6 cellular contexts compared by ENCODE assay signal in the genomic region with DNA sequence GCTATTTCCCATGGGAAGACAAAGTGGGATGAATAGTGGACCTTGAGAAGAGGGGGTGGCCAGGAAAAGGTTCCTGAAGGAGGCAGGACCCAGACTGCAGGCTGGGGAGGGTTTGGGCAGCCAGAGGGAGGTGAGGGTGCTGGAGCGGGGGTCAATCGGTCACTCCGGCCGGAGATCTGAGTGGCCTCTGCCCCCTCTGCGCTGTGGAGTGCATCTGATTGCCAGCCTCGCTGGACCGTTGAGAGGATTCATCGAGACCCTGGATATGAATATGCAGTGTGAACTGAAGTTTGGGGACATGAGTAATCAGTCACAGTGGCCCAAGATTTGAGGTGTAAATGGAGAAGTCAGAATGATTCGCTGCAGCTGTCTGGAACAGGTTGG. TPM values are rescaled to one million over a fixed set of nuclear protein-coding genes. Genes with fewer than 3 reads are reported as not detected.
DNase-seq lines count a peak whose midpoint lies in the region; ATAC-seq, FAIRE-seq and TF ChIP-seq lines count a peak whose summit lies in the region.

No MANE protein-coding gene starts in this region.

- peak overlapping the region; percentile 98 for H3K4me2 ChIP-seq in HepG2 (ENCODE audit: low read depth, low read length)

- peaks cover 30% of the 10 kb centered on the region for H3K36me3 Mint-ChIP-seq in activated CD4-positive, alpha-beta memory T cell treated with anti-CD3 and anti-CD28 coated beads, Interleukin-2, amount 10 ng/mL, durations not matched to agents 7 days and 5 days (ENCODE audit: low read depth)

- WGBS in HepG2 (ENCODE audit: low lambda C conversion rate): 0% methylated on average over 9 of the region's 9 CpGs

- ATAC-seq in HepG2 (no peak), HG03442 (IDR thresholded peaks at IDR 0.05; ENCODE audit: unreplicated experiment) (no peak)

- no peaks in the 10 kb centered on the region for H3K9me3 ChIP-seq in HepG2 (ENCODE audit: low read length)

- intact Hi-C loops in HepG2 (cut with micrococcal nuclease; ENCODE audit: unreplicated experiment): loop anchor here (1.0 to 10.0 kb wide), 2 partner anchors 51 to 116 kb away; a partner anchor contains a TSS

- peak overlapping the region; percentile 100 for H3K27ac Mint-ChIP-seq in activated CD4-positive, alpha-beta memory T cell treated with anti-CD3 and anti-CD28 coated beads, Interleukin-2, amount 10 ng/mL, durations not matched to agents 7 days and 5 days

- no peak for TF ChIP-seq POLR2A in HepG2 (IDR thresholded peaks at IDR 0.05; ENCODE audit: insufficient read depth in 1 of 2, low read depth in 2 of 2, low read length in 2 of 2)

- H3K4me1 ChIP-seq in HepG2 (ENCODE audit: insufficient read depth, low read length): peaks cover 54% of the 10 kb centered on the region

- H3K4me3 Mint-ChIP-seq in activated CD4-positive, alpha-beta memory T cell treated with anti-CD3 and anti-CD28 coated beads, Interleukin-2, amount 10 ng/mL, durations not matched to agents 7 days and 5 days: peak overlapping the region; percentile 99

- no peak for TF ChIP-seq RAD21 in HepG2 (CRISPR knock-in tag; IDR thresholded peaks at IDR 0.05)

- in situ Hi-C loops in HepG2 (cut with HindIII; ENCODE audit: extremely low pct_ligation_motif_present, low pct_unique_long_range_greater_than_20kb) (no loop called here), KBM-7 (cut with MboI; ENCODE audit: low pct_unique_long_range_greater_than_20kb, low sequenced_read_pairs) (no loop called here)

- no peaks in the 10 kb centered on the region; the same call in 1 of the 2 replicates for H3K36me3 ChIP-seq in BJ (ENCODE audit: control insufficient read depth, insufficient read depth, low read length)
- H3K36me3 ChIP-seq in HepG2 (replicated peaks in 1 of 2; ENCODE audit: control insufficient read depth in 1 of 2, insufficient read depth in 2 of 2, low read length in 2 of 2): no peaks in the 10 kb centered on the region

- FAIRE-seq in HepG2 (lab: Jason Lieb, UNC): no peak

- TF ChIP-seq CTCF in BJ (IDR thresholded peaks at IDR 0.05; ENCODE audit: insufficient read depth, low read depth, low read length) (no peak), HepG2 (CRISPR knock-in tag; IDR thresholded peaks at IDR 0.05) (no peak)

- H3K4me1 Mint-ChIP-seq in activated CD4-positive, alpha-beta memory T cell treated with anti-CD3 and anti-CD28 coated beads, Interleukin-2, amount 10 ng/mL, durations not matched to agents 7 days and 5 days: peaks cover 72% of the 10 kb centered on the region

- H2AFZ ChIP-seq in HepG2 (ENCODE audit: low read length): no peak overlapping the region

- CTCF ChIA-PET in BJ (lab: Yijun Ruan, JAX) (interaction anchor here (0.7 to 2.2 kb wide), 4 partner anchors 11 to 169 kb away, joined by 3 to 10 read pairs (median 5); a partner anchor contains a TSS), HepG2 (lab: Yijun Ruan, JAX; ENCODE audit: low intra/inter-chr PET ratio, low total read pairs) (interaction anchor here (1.2 kb wide), 1 partner anchor 19 kb away, joined by 4 read pairs; no protein-coding TSS in a partner anchor)
- CTCF ChIA-PET in activated CD4-positive, alpha-beta memory T cell treated with anti-CD3 and anti-CD28 coated beads, Interleukin-2, amount 10 ng/mL, durations not matched to agents 7 days and 5 days (lab: Charles Lee): interaction anchor here (1.0 to 3.4 kb wide), 4 partner anchors 10 to 132 kb away, joined by 3 to 30 read pairs (median 13); a partner anchor contains a TSS

- H3K9me3 Mint-ChIP-seq in activated CD4-positive, alpha-beta memory T cell treated with anti-CD3 and anti-CD28 coated beads, Interleukin-2, amount 10 ng/mL, durations not matched to agents 7 days and 5 days: peaks cover 2% of the 10 kb centered on the region

- TSS peak; percentile 68 for BruUV-seq in HepG2 (replicated peaks; lab: Mats Ljungman, UMichigan)

- H3K4me3 ChIP-seq in BJ (ENCODE audit: low read depth, low read length): peak overlapping the region; percentile 99
- H3K4me3 ChIP-seq in HepG2 (replicated peaks in 1 of 3; ENCODE audit: insufficient read depth in 1 of 3, low read depth in 2 of 3, low read length in 3 of 3): peak overlapping the region; percentile 93 to 100 (median 94)

- DNase-seq in BJ (ENCODE audit: low read depth): no peak
- no peak for DNase-seq in activated CD4-positive, alpha-beta memory T cell treated with anti-CD3 and anti-CD28 coated beads, Interleukin-2, amount 10 ng/mL, durations not matched to agents 7 days and 5 days
- no peak for DNase-seq in HepG2 (ENCODE audit: low spot score)
- DNase-seq in KBM-7: no peak
- no peak for DNase-seq in hepatic stellate cell (ENCODE audit: low spot score)

- H3K27me3 ChIP-seq in BJ (ENCODE audit: control insufficient read depth, insufficient read depth, low read length) (no peaks in the 10 kb centered on the region), HepG2 (ENCODE audit: control insufficient read depth in 1 of 2, insufficient read depth in 2 of 2, low read length in 2 of 2) (no peaks in the 10 kb centered on the region; a peak in 1 of 5 replicates)

- H3K27me3 Mint-ChIP-seq in activated CD4-positive, alpha-beta memory T cell treated with anti-CD3 and anti-CD28 coated beads, Interleukin-2, amount 10 ng/mL, durations not matched to agents 7 days and 5 days: peaks cover 3% of the 10 kb centered on the region

- peak overlapping the region; percentile 86 for H3K27ac ChIP-seq in HepG2 (ENCODE audit: extremely low read length, insufficient read depth, low read length)

- H3K9ac ChIP-seq in HepG2 (ENCODE audit: insufficient read depth, low read depth, low read length): peak overlapping the region; percentile 99

- TF ChIP-seq EP300 in HepG2 (IDR thresholded peaks at IDR 0.05; ENCODE audit: low read depth in 2 of 2, low read length in 2 of 2): no peak
- no peak for TF ChIP-seq EP300 in HepG2 (CRISPR knock-in tag; IDR thresholded peaks at IDR 0.05; ENCODE audit: borderline replicate concordance)

- POLR2A ChIA-PET in BJ (lab: Charles Lee) (no interaction called here), HepG2 (lab: Yijun Ruan, JAX) (interaction anchor here (0.6 to 3.3 kb wide), 5 partner anchors 11 to 36 kb away, joined by 3 to 15 read pairs (median 4); a partner anchor contains a TSS)
- POLR2A ChIA-PET in activated CD4-positive, alpha-beta memory T cell treated with anti-CD3 and anti-CD28 coated beads, Interleukin-2, amount 10 ng/mL, durations not matched to agents 7 days and 5 days (lab: Charles Lee): interaction anchor here (0.7 to 2.8 kb wide), 17 partner anchors 8 to 376 kb away, joined by 3 to 17 read pairs (median 4); a partner anchor contains a TSS

- H3K79me2 ChIP-seq in HepG2 (ENCODE audit: insufficient read depth, low read length): peaks cover 23% of the 10 kb centered on the region

- H4K20me1 ChIP-seq in HepG2 (ENCODE audit: insufficient read depth, low read length): no peaks in the 10 kb centered on the region

RNA-seq across cellular contexts. Expression of a gene that starts 5.5 kb away (rescaled TPM):
- polyA plus RNA-seq in BJ (2011; rRNA removed) (10.3 and 12.2 TPM in 2 replicates), HepG2 (2011; rRNA removed) (6.0 and 7.0 TPM in 2 replicates)
- polyA minus RNA-seq in BJ (2011; rRNA and poly(A)+ RNA removed): 8.8 and 9.7 TPM in 2 replicates
- total RNA-seq in activated CD4-positive, alpha-beta memory T cell treated with anti-CD3 and anti-CD28 coated beads, Interleukin-2, amount 10 ng/mL, durations not matched to agents 7 days and 5 days: 10 to 100 TPM; 35.7 to 39.7 TPM
- 3.0 and 4.4 TPM in 2 replicates for total RNA-seq in HepG2 (2016; rRNA removed; fragmentation: Illumina TruSeq; extraction: Trizol)
- 4.9 and 7.2 TPM in 2 replicates for total RNA-seq in HepG2 (2016; cell fraction: cytosol; rRNA removed; fragmentation: Illumina TruSeq; extraction: Trizol; ENCODE audit: low read depth)
- 1.4 and 3.8 TPM in 2 replicates for total RNA-seq in HepG2 (2016; cell fraction: insoluble cytoplasmic fraction; rRNA removed; fragmentation: Illumina TruSeq; extraction: Trizol)
- 6.2 and 8.6 TPM in 2 replicates for total RNA-seq in HepG2 (2016; cell fraction: membrane; rRNA removed; fragmentation: Illumina TruSeq; extraction: Trizol)
- 3.4 and 4.3 TPM in 2 replicates for total RNA-seq in HepG2 (2016; cell fraction: nucleus; rRNA removed; fragmentation: Illumina TruSeq; extraction: Trizol)
- polyA plus RNA-seq in HepG2 (2011; cell fraction: cytosol; rRNA removed): 4.7 and 7.3 TPM in 2 replicates
- 27.6 and 35.1 TPM in 2 replicates for polyA plus RNA-seq in HepG2 (2011; cell fraction: nucleus; rRNA removed)
- 18.9 and 26.2 TPM in 2 replicates for polyA plus RNA-seq in HepG2 (2012)
- 32.0 and 36.6 TPM in 2 replicates for polyA plus RNA-seq in HepG2 (2016; cell fraction: cytosol; fragmentation: Illumina TruSeq; extraction: Trizol; ENCODE audit: low read depth)
- polyA plus RNA-seq in HepG2 (2016; cell fraction: insoluble cytoplasmic fraction; fragmentation: Illumina TruSeq; extraction: Trizol; ENCODE audit: low read depth): 11.3 and 16.8 TPM in 2 replicates
- polyA plus RNA-seq in HepG2 (2016; cell fraction: membrane; fragmentation: Illumina TruSeq; extraction: Trizol; ENCODE audit: low read depth): 30.4 and 35.3 TPM in 2 replicates
- 20.0 and 25.7 TPM in 2 replicates for polyA plus RNA-seq in HepG2 (2016; cell fraction: nucleus; fragmentation: Illumina TruSeq; extraction: Trizol; ENCODE audit: insufficient read depth, low read depth)
- 7.9 and 9.8 TPM in 2 replicates for polyA minus RNA-seq in HepG2 (2011; rRNA and poly(A)+ RNA removed; ENCODE audit: low replicate concordance)
- 8.1 and 9.1 TPM in 2 replicates for polyA minus RNA-seq in HepG2 (2011; cell fraction: cytosol; rRNA and poly(A)+ RNA removed)
- polyA minus RNA-seq in HepG2 (2011; cell fraction: nucleus; rRNA and poly(A)+ RNA removed): 7.1 and 8.8 TPM in 2 replicates

RNA-seq across cellular contexts. Expression of a gene that starts 8.1 kb away (rescaled TPM):
- polyA plus RNA-seq in BJ (2011; rRNA removed): 22.1 and 31.3 TPM in 2 replicates
- 17.4 and 25.2 TPM in 2 replicates for polyA minus RNA-seq in BJ (2011; rRNA and poly(A)+ RNA removed)
- total RNA-seq in activated CD4-positive, alpha-beta memory T cell treated with anti-CD3 and anti-CD28 coated beads, Interleukin-2, amount 10 ng/mL, durations not matched to agents 7 days and 5 days: 10 to 100 TPM; 26.6 to 30.1 TPM
- total RNA-seq in HepG2 (2016; rRNA removed; fragmentation: Illumina TruSeq; extraction: Trizol): 18.4 and 19.6 TPM in 2 replicates
- 34.0 and 35.7 TPM in 2 replicates for total RNA-seq in HepG2 (2016; cell fraction: cytosol; rRNA removed; fragmentation: Illumina TruSeq; extraction: Trizol; ENCODE audit: low read depth)
- 17.7 and 20.9 TPM in 2 replicates for total RNA-seq in HepG2 (2016; cell fraction: insoluble cytoplasmic fraction; rRNA removed; fragmentation: Illumina TruSeq; extraction: Trizol)
- total RNA-seq in HepG2 (2016; cell fraction: membrane; rRNA removed; fragmentation: Illumina TruSeq; extraction: Trizol): 38.4 and 42.1 TPM in 2 replicates
- 10.8 and 12.4 TPM in 2 replicates for total RNA-seq in HepG2 (2016; cell fraction: nucleus; rRNA removed; fragmentation: Illumina TruSeq; extraction: Trizol)
- 49.5 and 52.6 TPM in 2 replicates for polyA plus RNA-seq in HepG2 (2011; rRNA removed)
- 38.8 and 63.7 TPM in 2 replicates for polyA plus RNA-seq in HepG2 (2011; cell fraction: cytosol; rRNA removed)
- 31.7 and 33.0 TPM in 2 replicates for polyA plus RNA-seq in HepG2 (2011; cell fraction: nucleus; rRNA removed)
- polyA plus RNA-seq in HepG2 (2012): 36.3 and 55.4 TPM in 2 replicates
- 26.5 and 29.6 TPM in 2 replicates for polyA plus RNA-seq in HepG2 (2016; cell fraction: cytosol; fragmentation: Illumina TruSeq; extraction: Trizol; ENCODE audit: low read depth)
- polyA plus RNA-seq in HepG2 (2016; cell fraction: insoluble cytoplasmic fraction; fragmentation: Illumina TruSeq; extraction: Trizol; ENCODE audit: low read depth): 17.0 and 19.4 TPM in 2 replicates
- 31.3 and 37.7 TPM in 2 replicates for polyA plus RNA-seq in HepG2 (2016; cell fraction: membrane; fragmentation: Illumina TruSeq; extraction: Trizol; ENCODE audit: low read depth)
- 21.8 and 23.7 TPM in 2 replicates for polyA plus RNA-seq in HepG2 (2016; cell fraction: nucleus; fragmentation: Illumina TruSeq; extraction: Trizol; ENCODE audit: insufficient read depth, low read depth)
- 18.8 and 71.6 TPM in 2 replicates for polyA minus RNA-seq in HepG2 (2011; rRNA and poly(A)+ RNA removed; ENCODE audit: low replicate concordance)
- polyA minus RNA-seq in HepG2 (2011; cell fraction: cytosol; rRNA and poly(A)+ RNA removed): 32.7 and 49.8 TPM in 2 replicates
- 8.4 and 9.6 TPM in 2 replicates for polyA minus RNA-seq in HepG2 (2011; cell fraction: nucleus; rRNA and poly(A)+ RNA removed)

RNA-seq across cellular contexts. Expression of a gene that starts 11.0 kb away (rescaled TPM):
- 2.9 and 4.5 TPM in 2 replicates for polyA plus RNA-seq in BJ (2011; rRNA removed)
- polyA minus RNA-seq in BJ (2011; rRNA and poly(A)+ RNA removed): 2.9 and 4.0 TPM in 2 replicates
- 1 to 10 TPM; 6.4 to 7.4 TPM for total RNA-seq in activated CD4-positive, alpha-beta memory T cell treated with anti-CD3 and anti-CD28 coated beads, Interleukin-2, amount 10 ng/mL, durations not matched to agents 7 days and 5 days
- total RNA-seq in HepG2 (2016; rRNA removed; fragmentation: Illumina TruSeq; extraction: Trizol): 4.0 and 4.2 TPM in 2 replicates
- total RNA-seq in HepG2 (2016; cell fraction: cytosol; rRNA removed; fragmentation: Illumina TruSeq; extraction: Trizol; ENCODE audit: low read depth): 1.1 and 1.3 TPM in 2 replicates
- total RNA-seq in HepG2 (2016; cell fraction: insoluble cytoplasmic fraction; rRNA removed; fragmentation: Illumina TruSeq; extraction: Trizol): 3.2 and 4.6 TPM in 2 replicates
- 3.3 and 3.7 TPM in 2 replicates for total RNA-seq in HepG2 (2016; cell fraction: membrane; rRNA removed; fragmentation: Illumina TruSeq; extraction: Trizol)
- total RNA-seq in HepG2 (2016; cell fraction: nucleus; rRNA removed; fragmentation: Illumina TruSeq; extraction: Trizol): 1.9 and 2.1 TPM in 2 replicates
- polyA plus RNA-seq in HepG2 (2011; rRNA removed): 4.1 and 5.1 TPM in 2 replicates
- 2.9 and 3.0 TPM in 2 replicates for polyA plus RNA-seq in HepG2 (2011; cell fraction: cytosol; rRNA removed)
- 9.8 and 12.0 TPM in 2 replicates for polyA plus RNA-seq in HepG2 (2011; cell fraction: nucleus; rRNA removed)
- 4.6 and 5.3 TPM in 2 replicates for polyA plus RNA-seq in HepG2 (2012)
- 1.1 and 1.2 TPM in 2 replicates for polyA plus RNA-seq in HepG2 (2016; cell fraction: cytosol; fragmentation: Illumina TruSeq; extraction: Trizol; ENCODE audit: low read depth)
- polyA plus RNA-seq in HepG2 (2016; cell fraction: insoluble cytoplasmic fraction; fragmentation: Illumina TruSeq; extraction: Trizol; ENCODE audit: low read depth): 4.7 and 4.8 TPM in 2 replicates
- polyA plus RNA-seq in HepG2 (2016; cell fraction: membrane; fragmentation: Illumina TruSeq; extraction: Trizol; ENCODE audit: low read depth): 1.6 and 1.9 TPM in 2 replicates
- 4.1 and 5.8 TPM in 2 replicates for polyA plus RNA-seq in HepG2 (2016; cell fraction: nucleus; fragmentation: Illumina TruSeq; extraction: Trizol; ENCODE audit: insufficient read depth, low read depth)
- 2.9 and 8.2 TPM in 2 replicates for polyA minus RNA-seq in HepG2 (2011; rRNA and poly(A)+ RNA removed; ENCODE audit: low replicate concordance)
- 1.7 and 2.9 TPM in 2 replicates for polyA minus RNA-seq in HepG2 (2011; cell fraction: cytosol; rRNA and poly(A)+ RNA removed)
- polyA minus RNA-seq in HepG2 (2011; cell fraction: nucleus; rRNA and poly(A)+ RNA removed): 4.8 and 5.4 TPM in 2 replicates

RNA-seq across cellular contexts. Expression of a gene that starts 12.7 kb away (rescaled TPM):
- polyA plus RNA-seq in BJ (2011; rRNA removed) (5.5 and 8.9 TPM in 2 replicates), HepG2 (2011; rRNA removed) (4.7 and 6.2 TPM in 2 replicates)
- 4.2 and 4.5 TPM in 2 replicates for polyA minus RNA-seq in BJ (2011; rRNA and poly(A)+ RNA removed)
- total RNA-seq in activated CD4-positive, alpha-beta memory T cell treated with anti-CD3 and anti-CD28 coated beads, Interleukin-2, amount 10 ng/mL, durations not matched to agents 7 days and 5 days: 1 to 10 TPM; 3.7 to 3.8 TPM
- 7.0 and 8.8 TPM in 2 replicates for total RNA-seq in HepG2 (2016; rRNA removed; fragmentation: Illumina TruSeq; extraction: Trizol)
- total RNA-seq in HepG2 (2016; cell fraction: cytosol; rRNA removed; fragmentation: Illumina TruSeq; extraction: Trizol; ENCODE audit: low read depth): 10.8 and 12.3 TPM in 2 replicates
- 4.5 and 9.6 TPM in 2 replicates for total RNA-seq in HepG2 (2016; cell fraction: insoluble cytoplasmic fraction; rRNA removed; fragmentation: Illumina TruSeq; extraction: Trizol)
- total RNA-seq in HepG2 (2016; cell fraction: membrane; rRNA removed; fragmentation: Illumina TruSeq; extraction: Trizol): 15.2 and 19.5 TPM in 2 replicates
- 4.3 and 4.4 TPM in 2 replicates for total RNA-seq in HepG2 (2016; cell fraction: nucleus; rRNA removed; fragmentation: Illumina TruSeq; extraction: Trizol)
- 3.2 and 6.1 TPM in 2 replicates for polyA plus RNA-seq in HepG2 (2011; cell fraction: cytosol; rRNA removed)
- 12.9 and 13.3 TPM in 2 replicates for polyA plus RNA-seq in HepG2 (2011; cell fraction: nucleus; rRNA removed)
- polyA plus RNA-seq in HepG2 (2012): 4.6 and 4.9 TPM in 2 replicates
- 17.8 and 22.3 TPM in 2 replicates for polyA plus RNA-seq in HepG2 (2016; cell fraction: cytosol; fragmentation: Illumina TruSeq; extraction: Trizol; ENCODE audit: low read depth)
- 10.6 and 16.4 TPM in 2 replicates for polyA plus RNA-seq in HepG2 (2016; cell fraction: insoluble cytoplasmic fraction; fragmentation: Illumina TruSeq; extraction: Trizol; ENCODE audit: low read depth)
- 23.8 and 25.2 TPM in 2 replicates for polyA plus RNA-seq in HepG2 (2016; cell fraction: membrane; fragmentation: Illumina TruSeq; extraction: Trizol; ENCODE audit: low read depth)
- polyA plus RNA-seq in HepG2 (2016; cell fraction: nucleus; fragmentation: Illumina TruSeq; extraction: Trizol; ENCODE audit: insufficient read depth, low read depth): 20.2 and 22.7 TPM in 2 replicates
- 4.4 and 6.2 TPM in 2 replicates for polyA minus RNA-seq in HepG2 (2011; rRNA and poly(A)+ RNA removed; ENCODE audit: low replicate concordance)
- 1.8 and 3.4 TPM in 2 replicates for polyA minus RNA-seq in HepG2 (2011; cell fraction: cytosol; rRNA and poly(A)+ RNA removed)
- 2.2 and 3.9 TPM in 2 replicates for polyA minus RNA-seq in HepG2 (2011; cell fraction: nucleus; rRNA and poly(A)+ RNA removed)

RNA-seq across cellular contexts. Expression of a gene that starts 19.5 kb away (rescaled TPM):
- polyA plus RNA-seq in BJ (2011; rRNA removed) (152 and 170 TPM in 2 replicates), HepG2 (2011; rRNA removed) (84.3 and 116 TPM in 2 replicates)
- polyA minus RNA-seq in BJ (2011; rRNA and poly(A)+ RNA removed): 65.9 and 93.2 TPM in 2 replicates
- total RNA-seq in activated CD4-positive, alpha-beta memory T cell treated with anti-CD3 and anti-CD28 coated beads, Interleukin-2, amount 10 ng/mL, durations not matched to agents 7 days and 5 days: 100 to 1,000 TPM; 204 to 213 TPM
- total RNA-seq in HepG2 (2016; rRNA removed; fragmentation: Illumina TruSeq; extraction: Trizol): 124 and 127 TPM in 2 replicates
- 22.0 and 23.9 TPM in 2 replicates for total RNA-seq in HepG2 (2016; cell fraction: cytosol; rRNA removed; fragmentation: Illumina TruSeq; extraction: Trizol; ENCODE audit: low read depth)
- 117 and 129 TPM in 2 replicates for total RNA-seq in HepG2 (2016; cell fraction: insoluble cytoplasmic fraction; rRNA removed; fragmentation: Illumina TruSeq; extraction: Trizol)
- total RNA-seq in HepG2 (2016; cell fraction: membrane; rRNA removed; fragmentation: Illumina TruSeq; extraction: Trizol): 34.1 and 39.9 TPM in 2 replicates
- total RNA-seq in HepG2 (2016; cell fraction: nucleus; rRNA removed; fragmentation: Illumina TruSeq; extraction: Trizol): 67.4 and 78.0 TPM in 2 replicates
- polyA plus RNA-seq in HepG2 (2011; cell fraction: cytosol; rRNA removed): 64.9 and 87.3 TPM in 2 replicates
- polyA plus RNA-seq in HepG2 (2011; cell fraction: nucleus; rRNA removed): 388 and 484 TPM in 2 replicates
- 86.8 and 111 TPM in 2 replicates for polyA plus RNA-seq in HepG2 (2012)
- 10.3 TPM in 2 replicates for polyA plus RNA-seq in HepG2 (2016; cell fraction: cytosol; fragmentation: Illumina TruSeq; extraction: Trizol; ENCODE audit: low read depth)
- polyA plus RNA-seq in HepG2 (2016; cell fraction: insoluble cytoplasmic fraction; fragmentation: Illumina TruSeq; extraction: Trizol; ENCODE audit: low read depth): 146 and 162 TPM in 2 replicates
- polyA plus RNA-seq in HepG2 (2016; cell fraction: membrane; fragmentation: Illumina TruSeq; extraction: Trizol; ENCODE audit: low read depth): 21.2 and 21.5 TPM in 2 replicates
- polyA plus RNA-seq in HepG2 (2016; cell fraction: nucleus; fragmentation: Illumina TruSeq; extraction: Trizol; ENCODE audit: insufficient read depth, low read depth): 178 and 182 TPM in 2 replicates
- polyA minus RNA-seq in HepG2 (2011; rRNA and poly(A)+ RNA removed; ENCODE audit: low replicate concordance): 124 and 144 TPM in 2 replicates
- 41.7 and 55.9 TPM in 2 replicates for polyA minus RNA-seq in HepG2 (2011; cell fraction: cytosol; rRNA and poly(A)+ RNA removed)
- polyA minus RNA-seq in HepG2 (2011; cell fraction: nucleus; rRNA and poly(A)+ RNA removed): 60.4 and 76.0 TPM in 2 replicates
